In genomic region chr2:59173325-59173724, GRCh38 we compare ENCODE assay signal across 27 cellular contexts.
"Had no signal": no experiment of that assay in that cellular context is flagged by ENCODE, and none has a peak within 500 bp of the region (broad histone marks: within the 10 kb centered on the region; RNA-seq: fewer than 3 reads in every experiment).

No MANE protein-coding gene starts in this region.

- H3K4me1 ChIP-seq: stomach, suprapubic skin, testis, thyroid gland, tibial artery, tibial nerve, transverse colon, upper lobe of left lung, upper lobe of right lung, uterus, vagina had no signal

- H3K36me3 ChIP-seq: stomach, suprapubic skin, thoracic aorta, thyroid gland, tibial artery, tibial nerve, transverse colon, upper lobe of left lung, upper lobe of right lung, uterus, vagina had no signal

- H3K9me3 ChIP-seq: stomach, suprapubic skin, testis, thoracic aorta, thyroid gland, tibial artery, tibial nerve, transverse colon, upper lobe of left lung, upper lobe of right lung, uterus, vagina had no signal

- H3K27ac ChIP-seq: stomach, suprapubic skin, testis, thoracic aorta, thyroid gland, tibial artery, tibial nerve, transverse colon, upper lobe of left lung, upper lobe of right lung, uterus, vagina had no signal

- H3K4me3 ChIP-seq: stomach, suprapubic skin, testis, thoracic aorta, thyroid gland, tibial artery, tibial nerve, transverse colon, upper lobe of left lung, upper lobe of right lung, uterus, vagina had no signal

- DNase-seq: stimulated activated CD4-positive, alpha-beta T cell treated with anti-CD3 and anti-CD28 coated beads, Interleukin-2, amount 100 ng/mL, for 48 hours; stimulated activated CD4-positive, alpha-beta T cell treated with anti-CD3 and anti-CD28 coated beads, Interleukin-4, amount 100 ng/mL, for 1 hour; stimulated activated CD4-positive, alpha-beta T cell treated with anti-CD3 and anti-CD28 coated beads, Interleukin-4, amount 100 ng/mL, for 24 hours; stimulated activated CD4-positive, alpha-beta T cell treated with anti-CD3 and anti-CD28 coated beads, Interleukin-4, amount 100 ng/mL, for 4 hours; stimulated activated CD8-positive, alpha-beta memory T cell treated with anti-CD3 and anti-CD28 coated beads, Interleukin-4, amount 100 ng/mL, for 48 hours; stimulated activated naive B cell treated with anti-CD40 and anti-IgM and Interleukin-4, amounts not matched to agents 10 μg/mL and 1 μg/mL and 100 μg/mL, for 72 hours; stimulated activated naive CD4-positive, alpha-beta T cell; stimulated activated naive CD4-positive, alpha-beta T cell treated with Interleukin-2 at 50 U/mL for 16 hours; stimulated activated naive CD8-positive, alpha-beta T cell treated with anti-CD3 and anti-CD28 coated beads, Interleukin-15, amount 100 ng/mL, for 72 hours; stimulated activated naive CD8-positive, alpha-beta T cell treated with anti-CD3 and anti-CD28 coated beads, Interleukin-15, Interleukin-2, amounts not matched to agents 100 U/mL and 50 U/mL, for 24 hours; stomach; substantia nigra; tibial artery; transverse colon; trophoblast cell; upper lobe of left lung; upper lobe of right lung; uterus had no signal

- ATAC-seq: stimulated activated effector memory CD8-positive, alpha-beta T cell treated with anti-CD3 and anti-CD28 coated beads, Interleukin-12 subunit alpha, Interleukin-12 subunit beta, amount 100 ng/mL, for 72 hours; stimulated activated memory B cell treated with anti-CD40 and anti-IgM and Interleukin-4, amounts not matched to agents 10 μg/mL and 1 μg/mL and 100 μg/mL, for 72 hours; stimulated activated naive B cell treated with anti-CD40 and anti-IgM and Interleukin-4, amounts not matched to agents 10 μg/mL and 1 μg/mL and 100 μg/mL, for 72 hours; stimulated activated naive CD8-positive, alpha-beta T cell treated with anti-CD3 and anti-CD28 coated beads, Interleukin-15, amount 100 ng/mL, for 72 hours; stimulated activated naive CD8-positive, alpha-beta T cell treated with anti-CD3 and anti-CD28 coated beads, Interleukin-15, Interleukin-2, amounts not matched to agents 100 U/mL and 50 U/mL, for 24 hours; upper lobe of right lung had no signal

- H3K27me3 ChIP-seq: stomach, suprapubic skin, testis, thyroid gland, tibial artery, tibial nerve, transverse colon, upper lobe of left lung, upper lobe of right lung, uterus, vagina had no signal

- FAIRE-seq: urothelium cell line had no signal
